ENCODE assay signal across 22 cellular contexts in genomic region chr6:75818061-75818855, GRCh38.
DNase-seq lines count a peak whose midpoint lies in the region; ATAC-seq, FAIRE-seq and TF ChIP-seq lines count a peak whose summit lies in the region.
"Had no signal": no experiment of that assay in that cellular context is flagged by ENCODE, and none has a peak within 500 bp of the region (broad histone marks: within the 10 kb centered on the region; RNA-seq: fewer than 3 reads in every experiment).

No MANE protein-coding gene starts in this region.

- intact Hi-C loops in transverse colon (cut with DNase I; ENCODE audit: low total_unique reads) = no loop called here

- H3K9me3 ChIP-seq in transverse colon = no peaks in the 10 kb centered on the region
- H3K9me3 ChIP-seq: ascending aorta, SK-N-SH, uterus had no signal

- no peak for TF ChIP-seq POLR2A in transverse colon (IDR thresholded peaks at IDR 0.05)

- H3K36me3 ChIP-seq in bronchial epithelial cell (ENCODE audit: control insufficient read depth, insufficient read depth, low read length) (peaks cover 1% of the 10 kb centered on the region), transverse colon (peaks cover 0 to 8% (median 0%) of the 10 kb centered on the region in 4 donors)
- H3K36me3 ChIP-seq: ascending aorta, uterus had no signal

- no peak for ATAC-seq in GM21737 (IDR thresholded peaks at IDR 0.05; ENCODE audit: unreplicated experiment)
- ATAC-seq: activated CD4-positive, alpha-beta T cell treated with anti-CD3 and anti-CD28 coated beads for 36 hours; CD8-positive, alpha-beta T cell; esophagus mucosa; left cardiac atrium; PC-3; stimulated activated naive CD8-positive, alpha-beta T cell treated with anti-CD3 and anti-CD28 coated beads, Interleukin-15, amount 100 ng/mL, for 72 hours had no signal

- H3K4me1 ChIP-seq in transverse colon = no peaks in the 10 kb centered on the region
- H3K4me1 ChIP-seq: ascending aorta, uterus had no signal

- 67 to 78% methylated on average over 1 of the region's 1 CpG for WGBS in transverse colon (ENCODE audit: low coverage in 1 of 2), 2 donors

- no peak for TF ChIP-seq EP300 in transverse colon (IDR thresholded peaks at IDR 0.05; ENCODE audit: low read depth)

- H3K4me3 ChIP-seq in bronchial epithelial cell (ENCODE audit: low read depth, low read length) (no peak overlapping the region), transverse colon (no peak overlapping the region)
- H3K4me3 ChIP-seq: ascending aorta, uterus had no signal

- H3K27me3 ChIP-seq in bronchial epithelial cell (ENCODE audit: control insufficient read depth, insufficient read depth, low read length) = no peaks in the 10 kb centered on the region
- H3K27me3 ChIP-seq in transverse colon = no peaks in the 10 kb centered on the region
- H3K27me3 ChIP-seq: ascending aorta, uterus had no signal

- no peak overlapping the region for H3K27ac ChIP-seq in transverse colon
- H3K27ac ChIP-seq: ascending aorta, uterus had no signal

- TF ChIP-seq CTCF in bronchial epithelial cell (IDR thresholded peaks at IDR 0.05; ENCODE audit: insufficient read depth, low read length, severe bottlenecking) (no peak), transverse colon (IDR thresholded peaks at IDR 0.05) (no peak)

- no peak for FAIRE-seq in bronchial epithelial cell (lab: Jason Lieb, UNC)

- DNase-seq in COLO829 (ENCODE audit: low spot score) (peak; percentile 6), LHCN-M2 (ENCODE audit: low read depth) (peak; percentile 13), bronchial epithelial cell (ENCODE audit: low read depth) (peak; percentile 49), iris pigment epithelial cell (ENCODE audit: low read depth) (peak; percentile 42), A172 (ENCODE audit: low spot score) (no peak), SIG-M5 (lab: John Stamatoyannopoulos, UW) (no peak), transverse colon (no peak)
- DNase-seq: activated CD4-positive, alpha-beta T cell treated with anti-CD3 and anti-CD28 coated beads for 36 hours; activated gamma-delta T cell; CD8-positive, alpha-beta T cell; left cardiac atrium; MV-4-11; NCI-H1930; NCI-H524 treated with DMSO at 0.1 percent for 48 hours; PC-3; retina; SK-N-SH; stimulated activated naive CD8-positive, alpha-beta T cell treated with anti-CD3 and anti-CD28 coated beads, Interleukin-15, amount 100 ng/mL, for 72 hours; uterus had no signal

- in situ Hi-C loops in transverse colon (cut with MboI; ENCODE audit: low pct_ligation_motif_present in 1 of 4, low pct_unique_long_range_greater_than_20kb in 1 of 4, low sequenced_read_pairs in 3 of 4) = no loop called here

Comparison
In these comparisons a context has a peak if more than half of its experiments do, and no peak if none do; other contexts are left out.
1. DNase-seq: peak in COLO829 (single experiment), LHCN-M2 (single experiment), bronchial epithelial cell (single experiment) and iris pigment epithelial cell (single experiment); none in A172 (single experiment), SIG-M5 (single experiment) and transverse colon (single experiment).